ENCODE assay signal across 2 cellular contexts in the genomic region with DNA sequence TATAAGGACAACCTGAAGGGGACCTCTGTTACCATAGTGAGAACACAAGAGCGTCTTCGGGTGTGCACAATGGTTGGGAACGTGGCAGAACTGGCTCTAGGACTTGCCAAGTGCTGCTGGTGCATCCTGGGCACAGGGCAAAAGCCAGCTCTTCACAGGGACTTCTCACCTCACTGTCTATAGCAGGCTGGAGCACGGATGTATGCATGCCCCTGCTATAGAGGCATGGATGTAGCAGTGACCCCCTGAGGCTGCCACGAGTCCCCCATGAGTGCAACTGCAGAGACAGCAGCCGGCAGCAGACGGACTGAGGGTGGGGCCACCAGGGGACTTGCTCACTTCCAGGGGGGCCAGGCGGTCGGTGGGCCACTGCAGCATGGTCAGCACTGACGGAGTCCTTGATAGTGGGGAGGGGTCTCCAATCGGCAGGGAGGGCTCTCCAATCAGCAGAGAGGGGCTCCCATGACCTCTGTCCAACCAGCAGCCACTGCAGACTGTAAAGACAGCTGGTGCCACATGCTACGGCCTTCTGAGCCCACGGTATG.
TF ChIP-seq lines count a peak whose summit lies in the region.

No MANE protein-coding gene starts in this region.

TF ChIP-seq in GM23338, 12 proteins besides CTCF, POLR2A, EP300 and RAD21 (continued from another document):
- TF ChIP-seq, protein P1, sequence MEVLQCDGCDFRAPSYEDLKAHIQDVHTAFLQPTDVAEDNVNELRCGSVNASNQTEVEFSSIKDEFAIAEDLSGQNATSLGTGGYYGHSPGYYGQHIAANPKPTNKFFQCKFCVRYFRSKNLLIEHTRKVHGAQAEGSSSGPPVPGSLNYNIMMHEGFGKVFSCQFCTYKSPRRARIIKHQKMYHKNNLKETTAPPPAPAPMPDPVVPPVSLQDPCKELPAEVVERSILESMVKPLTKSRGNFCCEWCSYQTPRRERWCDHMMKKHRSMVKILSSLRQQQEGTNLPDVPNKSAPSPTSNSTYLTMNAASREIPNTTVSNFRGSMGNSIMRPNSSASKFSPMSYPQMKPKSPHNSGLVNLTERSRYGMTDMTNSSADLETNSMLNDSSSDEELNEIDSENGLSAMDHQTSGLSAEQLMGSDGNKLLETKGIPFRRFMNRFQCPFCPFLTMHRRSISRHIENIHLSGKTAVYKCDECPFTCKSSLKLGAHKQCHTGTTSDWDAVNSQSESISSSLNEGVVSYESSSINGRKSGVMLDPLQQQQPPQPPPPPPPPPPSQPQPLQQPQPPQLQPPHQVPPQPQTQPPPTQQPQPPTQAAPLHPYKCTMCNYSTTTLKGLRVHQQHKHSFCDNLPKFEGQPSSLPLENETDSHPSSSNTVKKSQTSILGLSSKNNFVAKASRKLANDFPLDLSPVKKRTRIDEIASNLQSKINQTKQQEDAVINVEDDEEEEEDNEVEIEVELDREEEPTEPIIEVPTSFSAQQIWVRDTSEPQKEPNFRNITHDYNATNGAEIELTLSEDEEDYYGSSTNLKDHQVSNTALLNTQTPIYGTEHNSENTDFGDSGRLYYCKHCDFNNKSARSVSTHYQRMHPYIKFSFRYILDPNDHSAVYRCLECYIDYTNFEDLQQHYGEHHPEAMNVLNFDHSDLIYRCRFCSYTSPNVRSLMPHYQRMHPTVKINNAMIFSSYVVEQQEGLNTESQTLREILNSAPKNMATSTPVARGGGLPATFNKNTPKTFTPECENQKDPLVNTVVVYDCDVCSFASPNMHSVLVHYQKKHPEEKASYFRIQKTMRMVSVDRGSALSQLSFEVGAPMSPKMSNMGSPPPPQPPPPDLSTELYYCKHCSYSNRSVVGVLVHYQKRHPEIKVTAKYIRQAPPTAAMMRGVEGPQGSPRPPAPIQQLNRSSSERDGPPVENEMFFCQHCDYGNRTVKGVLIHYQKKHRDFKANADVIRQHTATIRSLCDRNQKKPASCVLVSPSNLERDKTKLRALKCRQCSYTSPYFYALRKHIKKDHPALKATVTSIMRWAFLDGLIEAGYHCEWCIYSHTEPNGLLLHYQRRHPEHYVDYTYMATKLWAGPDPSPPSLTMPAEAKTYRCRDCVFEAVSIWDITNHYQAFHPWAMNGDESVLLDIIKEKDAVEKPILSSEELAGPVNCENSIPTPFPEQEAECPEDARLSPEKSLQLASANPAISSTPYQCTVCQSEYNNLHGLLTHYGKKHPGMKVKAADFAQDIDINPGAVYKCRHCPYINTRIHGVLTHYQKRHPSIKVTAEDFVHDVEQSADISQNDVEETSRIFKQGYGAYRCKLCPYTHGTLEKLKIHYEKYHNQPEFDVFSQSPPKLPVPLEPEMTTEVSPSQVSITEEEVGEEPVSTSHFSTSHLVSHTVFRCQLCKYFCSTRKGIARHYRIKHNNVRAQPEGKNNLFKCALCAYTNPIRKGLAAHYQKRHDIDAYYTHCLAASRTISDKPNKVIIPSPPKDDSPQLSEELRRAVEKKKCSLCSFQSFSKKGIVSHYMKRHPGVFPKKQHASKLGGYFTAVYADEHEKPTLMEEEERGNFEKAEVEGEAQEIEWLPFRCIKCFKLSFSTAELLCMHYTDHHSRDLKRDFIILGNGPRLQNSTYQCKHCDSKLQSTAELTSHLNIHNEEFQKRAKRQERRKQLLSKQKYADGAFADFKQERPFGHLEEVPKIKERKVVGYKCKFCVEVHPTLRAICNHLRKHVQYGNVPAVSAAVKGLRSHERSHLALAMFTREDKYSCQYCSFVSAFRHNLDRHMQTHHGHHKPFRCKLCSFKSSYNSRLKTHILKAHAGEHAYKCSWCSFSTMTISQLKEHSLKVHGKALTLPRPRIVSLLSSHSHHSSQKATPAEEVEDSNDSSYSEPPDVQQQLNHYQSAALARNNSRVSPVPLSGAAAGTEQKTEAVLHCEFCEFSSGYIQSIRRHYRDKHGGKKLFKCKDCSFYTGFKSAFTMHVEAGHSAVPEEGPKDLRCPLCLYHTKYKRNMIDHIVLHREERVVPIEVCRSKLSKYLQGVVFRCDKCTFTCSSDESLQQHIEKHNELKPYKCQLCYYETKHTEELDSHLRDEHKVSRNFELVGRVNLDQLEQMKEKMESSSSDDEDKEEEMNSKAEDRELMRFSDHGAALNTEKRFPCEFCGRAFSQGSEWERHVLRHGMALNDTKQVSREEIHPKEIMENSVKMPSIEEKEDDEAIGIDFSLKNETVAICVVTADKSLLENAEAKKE (CRISPR knock-in tag; IDR thresholded peaks at IDR 0.05), result no peak
- TF ChIP-seq STAT1 (IDR thresholded peaks at IDR 0.05; ENCODE audit: unreplicated experiment), result no peak
- TF ChIP-seq CREB1 (CRISPR knock-in tag; IDR thresholded peaks at IDR 0.05; ENCODE audit: low read depth), result no peak
- no peak for TF ChIP-seq NANOG (IDR thresholded peaks at IDR 0.05; ENCODE audit: borderline replicate concordance)
- TF ChIP-seq, protein P2, sequence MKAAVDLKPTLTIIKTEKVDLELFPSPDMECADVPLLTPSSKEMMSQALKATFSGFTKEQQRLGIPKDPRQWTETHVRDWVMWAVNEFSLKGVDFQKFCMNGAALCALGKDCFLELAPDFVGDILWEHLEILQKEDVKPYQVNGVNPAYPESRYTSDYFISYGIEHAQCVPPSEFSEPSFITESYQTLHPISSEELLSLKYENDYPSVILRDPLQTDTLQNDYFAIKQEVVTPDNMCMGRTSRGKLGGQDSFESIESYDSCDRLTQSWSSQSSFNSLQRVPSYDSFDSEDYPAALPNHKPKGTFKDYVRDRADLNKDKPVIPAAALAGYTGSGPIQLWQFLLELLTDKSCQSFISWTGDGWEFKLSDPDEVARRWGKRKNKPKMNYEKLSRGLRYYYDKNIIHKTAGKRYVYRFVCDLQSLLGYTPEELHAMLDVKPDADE (IDR thresholded peaks at IDR 0.05), result no peak
- no peak for TF ChIP-seq JUNB (IDR thresholded peaks at IDR 0.05; ENCODE audit: unreplicated experiment)
- TF ChIP-seq, protein P3, sequence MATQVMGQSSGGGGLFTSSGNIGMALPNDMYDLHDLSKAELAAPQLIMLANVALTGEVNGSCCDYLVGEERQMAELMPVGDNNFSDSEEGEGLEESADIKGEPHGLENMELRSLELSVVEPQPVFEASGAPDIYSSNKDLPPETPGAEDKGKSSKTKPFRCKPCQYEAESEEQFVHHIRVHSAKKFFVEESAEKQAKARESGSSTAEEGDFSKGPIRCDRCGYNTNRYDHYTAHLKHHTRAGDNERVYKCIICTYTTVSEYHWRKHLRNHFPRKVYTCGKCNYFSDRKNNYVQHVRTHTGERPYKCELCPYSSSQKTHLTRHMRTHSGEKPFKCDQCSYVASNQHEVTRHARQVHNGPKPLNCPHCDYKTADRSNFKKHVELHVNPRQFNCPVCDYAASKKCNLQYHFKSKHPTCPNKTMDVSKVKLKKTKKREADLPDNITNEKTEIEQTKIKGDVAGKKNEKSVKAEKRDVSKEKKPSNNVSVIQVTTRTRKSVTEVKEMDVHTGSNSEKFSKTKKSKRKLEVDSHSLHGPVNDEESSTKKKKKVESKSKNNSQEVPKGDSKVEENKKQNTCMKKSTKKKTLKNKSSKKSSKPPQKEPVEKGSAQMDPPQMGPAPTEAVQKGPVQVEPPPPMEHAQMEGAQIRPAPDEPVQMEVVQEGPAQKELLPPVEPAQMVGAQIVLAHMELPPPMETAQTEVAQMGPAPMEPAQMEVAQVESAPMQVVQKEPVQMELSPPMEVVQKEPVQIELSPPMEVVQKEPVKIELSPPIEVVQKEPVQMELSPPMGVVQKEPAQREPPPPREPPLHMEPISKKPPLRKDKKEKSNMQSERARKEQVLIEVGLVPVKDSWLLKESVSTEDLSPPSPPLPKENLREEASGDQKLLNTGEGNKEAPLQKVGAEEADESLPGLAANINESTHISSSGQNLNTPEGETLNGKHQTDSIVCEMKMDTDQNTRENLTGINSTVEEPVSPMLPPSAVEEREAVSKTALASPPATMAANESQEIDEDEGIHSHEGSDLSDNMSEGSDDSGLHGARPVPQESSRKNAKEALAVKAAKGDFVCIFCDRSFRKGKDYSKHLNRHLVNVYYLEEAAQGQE (IDR thresholded peaks at IDR 0.05; ENCODE audit: unreplicated experiment), result no peak
- TF ChIP-seq ZNF331 (CRISPR knock-in tag; IDR thresholded peaks at IDR 0.05; ENCODE audit: low read depth), result no peak
- no peak for TF ChIP-seq ZNF114 (CRISPR knock-in tag; IDR thresholded peaks at IDR 0.05)
TF ChIP-seq in GM23338: peak in this region for 0.

TF ChIP-seq in HepG2, 621 proteins besides CTCF, POLR2A, EP300 and RAD21 (continued from another document):
- TF ChIP-seq IRX3 (CRISPR knock-in tag; IDR thresholded peaks at IDR 0.05; ENCODE audit: borderline replicate concordance, low read depth), result no peak
- TF ChIP-seq ZNF317 (CRISPR knock-in tag; IDR thresholded peaks at IDR 0.05), result no peak
- TF ChIP-seq, protein P4, sequence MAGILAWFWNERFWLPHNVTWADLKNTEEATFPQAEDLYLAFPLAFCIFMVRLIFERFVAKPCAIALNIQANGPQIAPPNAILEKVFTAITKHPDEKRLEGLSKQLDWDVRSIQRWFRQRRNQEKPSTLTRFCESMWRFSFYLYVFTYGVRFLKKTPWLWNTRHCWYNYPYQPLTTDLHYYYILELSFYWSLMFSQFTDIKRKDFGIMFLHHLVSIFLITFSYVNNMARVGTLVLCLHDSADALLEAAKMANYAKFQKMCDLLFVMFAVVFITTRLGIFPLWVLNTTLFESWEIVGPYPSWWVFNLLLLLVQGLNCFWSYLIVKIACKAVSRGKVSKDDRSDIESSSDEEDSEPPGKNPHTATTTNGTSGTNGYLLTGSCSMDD (CRISPR knock-in tag; IDR thresholded peaks at IDR 0.05), result no peak
- TF ChIP-seq ZNF7 (CRISPR knock-in tag; IDR thresholded peaks at IDR 0.05), result no peak
- TF ChIP-seq ISX (CRISPR knock-in tag; conservative IDR thresholded peaks at IDR 0.05), result no peak
- TF ChIP-seq BORCS8-MEF2B (CRISPR knock-in tag; IDR thresholded peaks at IDR 0.05), result no peak
- no peak for TF ChIP-seq ZFP36L1 (CRISPR knock-in tag; IDR thresholded peaks at IDR 0.05)
- no peak for TF ChIP-seq NR2F1 (CRISPR knock-in tag; IDR thresholded peaks at IDR 0.05)
- TF ChIP-seq, protein P5, sequence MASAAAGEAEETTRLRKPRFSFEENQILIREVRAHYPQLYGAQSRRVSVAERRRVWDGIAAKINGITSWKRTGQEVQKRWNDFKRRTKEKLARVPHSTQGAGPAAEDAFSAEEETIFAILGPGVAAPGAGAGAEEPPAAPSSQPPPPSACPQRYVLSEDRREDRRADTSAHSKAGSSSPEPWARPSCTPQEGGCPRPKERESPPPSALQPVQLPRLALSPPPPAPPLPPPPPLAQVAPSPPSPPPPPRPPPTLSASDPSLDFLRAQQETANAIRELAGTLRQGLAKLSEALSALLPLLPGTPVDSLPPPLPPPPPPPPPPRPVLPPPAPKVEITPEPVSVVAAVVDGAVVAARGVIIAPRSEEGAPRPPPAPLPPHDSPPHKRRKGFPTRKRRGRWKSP (CRISPR knock-in tag; IDR thresholded peaks at IDR 0.05), result no peak
- TF ChIP-seq NFYB (CRISPR knock-in tag; IDR thresholded peaks at IDR 0.05), result no peak
- TF ChIP-seq DNMT1 (CRISPR knock-in tag; IDR thresholded peaks at IDR 0.05), result no peak
- TF ChIP-seq, protein P6, sequence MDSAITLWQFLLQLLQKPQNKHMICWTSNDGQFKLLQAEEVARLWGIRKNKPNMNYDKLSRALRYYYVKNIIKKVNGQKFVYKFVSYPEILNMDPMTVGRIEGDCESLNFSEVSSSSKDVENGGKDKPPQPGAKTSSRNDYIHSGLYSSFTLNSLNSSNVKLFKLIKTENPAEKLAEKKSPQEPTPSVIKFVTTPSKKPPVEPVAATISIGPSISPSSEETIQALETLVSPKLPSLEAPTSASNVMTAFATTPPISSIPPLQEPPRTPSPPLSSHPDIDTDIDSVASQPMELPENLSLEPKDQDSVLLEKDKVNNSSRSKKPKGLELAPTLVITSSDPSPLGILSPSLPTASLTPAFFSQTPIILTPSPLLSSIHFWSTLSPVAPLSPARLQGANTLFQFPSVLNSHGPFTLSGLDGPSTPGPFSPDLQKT (CRISPR knock-in tag; IDR thresholded peaks at IDR 0.05; ENCODE audit: borderline replicate concordance), result no peak
- TF ChIP-seq FOXO1 (CRISPR knock-in tag; IDR thresholded peaks at IDR 0.05), result no peak
- TF ChIP-seq ZNF331 (CRISPR knock-in tag; IDR thresholded peaks at IDR 0.05), result no peak
